ENCODE assay signal across 20 cellular contexts in genomic region chr2:28093768-28094167, GRCh38.
DNase-seq lines count a peak whose midpoint lies in the region; ATAC-seq, FAIRE-seq and TF ChIP-seq lines count a peak whose summit lies in the region.
"Had no signal": no experiment of that assay in that cellular context is flagged by ENCODE, and none has a peak within 500 bp of the region (broad histone marks: within the 10 kb centered on the region; RNA-seq: fewer than 3 reads in every experiment).

No MANE protein-coding gene starts in this region.

- no peak overlapping the region for H2AK5ac ChIP-seq in IMR-90 (ENCODE audit: low read depth, low read length)

- dilution Hi-C loops in IMR-90 (cut with HindIII; ENCODE audit: low sequenced_read_pairs, unreplicated experiment) = no loop called here

- H2BK120ac ChIP-seq in IMR-90 (ENCODE audit: low read depth, low read length) = no peak overlapping the region

- peak; percentile 9 for FAIRE-seq in islet of Langerhans (lab: Jason Lieb, UNC)
- FAIRE-seq: D721Med, GM12891, GM19239 had no signal

- no peak overlapping the region for H3K4me2 ChIP-seq in IMR-90 (ENCODE audit: low read depth, low read length)
- H3K4me2 ChIP-seq: BLaER1 had no signal

- POLR2A ChIA-PET in IMR-90 (lab: Charles Lee; ENCODE audit: unreplicated experiment) = no interaction called here

- H3K18ac ChIP-seq in IMR-90 (ENCODE audit: low read depth, low read length) = no peak overlapping the region

- H4K91ac ChIP-seq in IMR-90 (ENCODE audit: insufficient read depth, low read depth, low read length) = no peak overlapping the region

- no peak overlapping the region for H2BK5ac ChIP-seq in IMR-90 (ENCODE audit: low read depth, low read length, poor library complexity, severe bottlenecking)

- peaks cover 2 to 5% of the 10 kb centered on the region in 2 experiments; a peak in 2 of 4 replicates for H3K79me1 ChIP-seq in IMR-90 (ENCODE audit: low read depth in 1 of 2, low read length in 2 of 2)

- intact Hi-C loops in IMR-90 (cut with micrococcal nuclease) = no loop called here

- in situ Hi-C loops in IMR-90 (cut with MboI; ENCODE audit: low sequenced_read_pairs) = no loop called here

- CTCF ChIA-PET in IMR-90 (lab: Yijun Ruan, JAX) = no interaction called here

- no peak overlapping the region for H4K5ac ChIP-seq in IMR-90 (ENCODE audit: low read depth, low read length)

- H2AFZ ChIP-seq in IMR-90 (replicated peaks; ENCODE audit: low read length, poor library complexity) = no peak overlapping the region

- no peak overlapping the region for H4K8ac ChIP-seq in IMR-90 (ENCODE audit: low read depth in 2 of 2, low read length in 2 of 2)

- H3K23ac ChIP-seq in IMR-90 (ENCODE audit: low read depth, low read length) = no peak overlapping the region

- no peaks in the 10 kb centered on the region for H3K27me3 ChIP-seq in IMR-90 (ENCODE audit: control insufficient read depth, insufficient read depth, low read length)
- H3K27me3 ChIP-seq: BE2C, BLaER1 had no signal

- H3K36me3 ChIP-seq in IMR-90 (ENCODE audit: control insufficient read depth, insufficient read depth, low read length) = no peaks in the 10 kb centered on the region
- H3K36me3 ChIP-seq: BE2C, BLaER1 had no signal

- WGBS in IMR-90 (ENCODE audit: extremely low coverage in 2 of 2, insufficient read length in 1 of 2), 2 experiments = 100% methylated on average over 1 of the region's 2 CpGs; no CpG with 5 or more reads in 1 of the 2 experiments

- H3K27ac ChIP-seq in IMR-90 (ENCODE audit: insufficient read depth, low read length) = no peak overlapping the region
- H3K27ac ChIP-seq: BLaER1 had no signal

- TF ChIP-seq POLR2A in IMR-90 (IDR thresholded peaks at IDR 0.05; ENCODE audit: low read depth, low read length) = no peak

- H2BK20ac ChIP-seq in IMR-90 (ENCODE audit: low read depth, low read length) = peak overlapping the region; percentile 42

- H3K14ac ChIP-seq in IMR-90 (replicated peaks; ENCODE audit: low read depth, low read length) = no peak overlapping the region

- no TSS peak for BruUV-seq in IMR-90 (replicated peaks; lab: Mats Ljungman, UMichigan)

- no peak for DNase-seq in IMR-90
- peak; percentile 55 for DNase-seq in dermis blood vessel endothelial cell
- DNase-seq in activated CD8-positive, alpha-beta memory T cell treated with anti-CD3 and anti-CD28 coated beads for 24 hours = no peak
- DNase-seq in D341Med (ENCODE audit: low spot score) = no peak
- DNase-seq: 8988T; ACHN; BE2C; C1 segment of cervical spinal cord; CD4-positive, alpha-beta memory T cell; CD4-positive, CD25-positive, alpha-beta regulatory T cell; CD8-positive, alpha-beta memory T cell; COR-L47; DMS79 treated with DMSO at 0.1 percent for 48 hours; GF-D8 had no signal

- H3K9ac ChIP-seq in IMR-90 (ENCODE audit: low read depth, low read length) = no peak overlapping the region
- H3K9ac ChIP-seq: BLaER1 had no signal

- no peak overlapping the region; the same call in 2 of the 3 replicates for H2BK15ac ChIP-seq in IMR-90 (ENCODE audit: low read depth, low read length)

- H4K20me1 ChIP-seq in IMR-90 (ENCODE audit: insufficient read depth, low read length) = no peaks in the 10 kb centered on the region
- H4K20me1 ChIP-seq: BLaER1 had no signal

- peaks cover 4% of the 10 kb centered on the region for H3K9me1 ChIP-seq in IMR-90 (ENCODE audit: insufficient read depth, low read length)

- H3K56ac ChIP-seq in IMR-90 (ENCODE audit: extremely low read depth, insufficient read depth, low read length) = no peak overlapping the region

- H3K4ac ChIP-seq in IMR-90 (ENCODE audit: low read depth, low read length) = 0 out of 2 replicates have a peak overlapping the region, but pooled peaks have one; percentile 16

- TF ChIP-seq RAD21 in IMR-90 (IDR thresholded peaks at IDR 0.05; ENCODE audit: low read length) = no peak

- no peak for TF ChIP-seq CTCF in IMR-90 (conservative IDR thresholded peaks at IDR 0.05; ENCODE audit: low read depth, low read length)

- no peak overlapping the region for H3K4me3 ChIP-seq in IMR-90 (ENCODE audit: insufficient read depth, low read depth, low read length)
- H3K4me3 ChIP-seq: BLaER1 had no signal

- H3K9me3 ChIP-seq in IMR-90 (ENCODE audit: control insufficient read depth, insufficient read depth, low read length) = no peaks in the 10 kb centered on the region
- H3K9me3 ChIP-seq: BE2C, BLaER1 had no signal

- H2AK9ac ChIP-seq in IMR-90 (replicated peaks; ENCODE audit: low read depth, low read length, poor library complexity) = no peak overlapping the region

- H3K4me1 ChIP-seq in IMR-90 (ENCODE audit: control insufficient read depth, insufficient read depth, low read length) = peaks cover 7% of the 10 kb centered on the region
- H3K4me1 ChIP-seq: BE2C, BLaER1 had no signal

- ATAC-seq in IMR-90 (ENCODE audit: low read depth) (no peak), HG03439 (IDR thresholded peaks at IDR 0.05; ENCODE audit: unreplicated experiment) (no peak)

TF ChIP-seq in IMR-90, 13 proteins besides CTCF, POLR2A, EP300 and RAD21:
- TF ChIP-seq MAZ (IDR thresholded peaks at IDR 0.05; ENCODE audit: borderline replicate concordance, low read depth, low read length) = no peak
- no peak for TF ChIP-seq RCOR1 (IDR thresholded peaks at IDR 0.05; ENCODE audit: insufficient replicate concordance, low read length)
- TF ChIP-seq ELK1 (IDR thresholded peaks at IDR 0.05; ENCODE audit: borderline replicate concordance, low read depth, low read length) = no peak
- no peak for TF ChIP-seq CEBPB (IDR thresholded peaks at IDR 0.05; ENCODE audit: low read depth, low read length)
- no peak for TF ChIP-seq FOS (IDR thresholded peaks at IDR 0.05; ENCODE audit: low read depth, low read length)
- no peak for TF ChIP-seq BHLHE40 (IDR thresholded peaks at IDR 0.05; ENCODE audit: low read depth, low read length)
- no peak for TF ChIP-seq SMC3 (IDR thresholded peaks at IDR 0.05; ENCODE audit: low read depth, low read length)
